Comparison of ENCODE assay signal across 1 cellular context in genomic region chr2:42849311-42849710, GRCh38.
TF ChIP-seq lines count a peak whose summit lies in the region.

No MANE protein-coding gene starts in this region.

TF ChIP-seq in H1, 55 proteins besides CTCF, POLR2A, EP300 and RAD21 (continued from another document):
- TF ChIP-seq RFX5 (IDR thresholded peaks at IDR 0.05; ENCODE audit: borderline replicate concordance, low read depth, low read length) (no peak), JUN (IDR thresholded peaks at IDR 0.05; ENCODE audit: low read depth, low read length) (no peak), HDAC6 (IDR thresholded peaks at IDR 0.05; ENCODE audit: low read depth, low read length) (no peak), BACH1 (IDR thresholded peaks at IDR 0.05; ENCODE audit: low read length) (no peak), ATF3 (IDR thresholded peaks at IDR 0.05; ENCODE audit: insufficient read depth, low read depth, low read length) (no peak), POU5F1 (IDR thresholded peaks at IDR 0.05; ENCODE audit: low read depth, low read length) (no peak), SP1 (IDR thresholded peaks at IDR 0.05; ENCODE audit: low read depth, low read length) (no peak)
